In the genomic region with DNA sequence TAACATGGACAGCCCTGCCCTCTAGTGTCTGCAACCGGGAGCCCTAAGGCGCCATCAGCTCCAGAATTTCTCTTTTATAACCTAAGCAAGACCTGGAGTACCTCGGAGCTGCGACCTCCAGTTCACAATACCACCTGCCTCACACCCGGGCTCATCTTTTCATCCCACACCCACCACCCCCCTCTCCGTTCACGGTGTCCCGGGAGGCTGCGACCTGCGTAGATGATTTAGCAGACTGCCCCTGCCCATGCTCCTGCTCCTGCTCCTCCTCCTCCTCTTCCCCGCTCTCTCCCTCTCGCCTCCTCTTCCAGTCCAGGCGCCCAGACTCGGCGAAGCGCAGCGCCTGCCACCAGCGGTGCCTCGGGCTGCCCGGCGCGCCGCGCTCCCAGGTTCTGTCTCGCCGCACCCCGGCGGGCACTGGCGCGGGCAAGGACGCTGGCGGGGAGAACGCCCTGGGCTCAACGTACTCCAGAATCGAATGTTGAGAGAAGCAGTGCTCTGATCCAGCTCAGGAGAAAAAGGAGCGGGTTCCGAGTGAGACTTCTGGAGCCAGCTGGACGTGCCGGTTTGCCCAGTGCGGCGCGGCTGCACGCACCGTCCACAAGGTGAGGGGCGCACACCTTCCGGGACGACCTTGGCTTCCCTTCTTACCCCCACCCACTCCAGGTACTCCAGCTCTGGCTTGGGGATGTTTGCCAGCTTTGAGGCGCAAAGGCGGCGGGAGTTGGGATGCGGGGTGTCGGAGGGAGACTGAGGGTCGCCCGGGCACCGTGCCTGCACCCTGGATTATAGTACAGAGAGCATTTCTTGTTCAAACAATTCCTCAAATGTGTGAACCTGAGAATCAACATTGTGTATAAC, we compare ENCODE assay signal across 8 cellular contexts. TPM values are rescaled to one million over a fixed set of nuclear protein-coding genes. Genes with fewer than 3 reads are reported as not detected.
DNase-seq lines count a peak whose midpoint lies in the region; ATAC-seq and TF ChIP-seq lines count a peak whose summit lies in the region.

A gene with protein sequence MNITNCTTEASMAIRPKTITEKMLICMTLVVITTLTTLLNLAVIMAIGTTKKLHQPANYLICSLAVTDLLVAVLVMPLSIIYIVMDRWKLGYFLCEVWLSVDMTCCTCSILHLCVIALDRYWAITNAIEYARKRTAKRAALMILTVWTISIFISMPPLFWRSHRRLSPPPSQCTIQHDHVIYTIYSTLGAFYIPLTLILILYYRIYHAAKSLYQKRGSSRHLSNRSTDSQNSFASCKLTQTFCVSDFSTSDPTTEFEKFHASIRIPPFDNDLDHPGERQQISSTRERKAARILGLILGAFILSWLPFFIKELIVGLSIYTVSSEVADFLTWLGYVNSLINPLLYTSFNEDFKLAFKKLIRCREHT (plus strand): TSS at position 310 of the 861 bp plus-strand sequence. CDS start 77,807 bp downstream, outside the sequence.

- H2AFZ ChIP-seq in mammary epithelial cell (ENCODE audit: low read depth, low read length), result peak within 1 kb of the TSS; percentile 56

- dilution Hi-C loops in mammary epithelial cell (cut with HindIII; ENCODE audit: low sequenced_read_pairs), result no loop called here

- H3K27ac ChIP-seq in mammary epithelial cell (ENCODE audit: insufficient read depth, low read depth, low read length), result no peak within 1 kb of the TSS
- H3K27ac ChIP-seq in liver (ENCODE audit: low read depth in 1 of 2, low read length in 2 of 2), result no peak within 1 kb of the TSS
- peak within 1 kb of the TSS; percentile 4 to 64 (median 50) for H3K27ac ChIP-seq in thyroid gland

- peak; percentile 34 for DNase-seq in activated naive CD4-positive, alpha-beta T cell treated with anti-CD3 and anti-CD28 coated beads for 36 hours
- no peak for DNase-seq in activated naive CD4-positive, alpha-beta T cell (lab: John Stamatoyannopoulos, UW)
- DNase-seq in NCI-H524 (lab: John Stamatoyannopoulos, UW), result peak; percentile 75 to 79
- peak; percentile 23 for DNase-seq in mammary epithelial cell
- peak; percentile 86 to 89 for DNase-seq in thyroid gland
- no peak for DNase-seq in natural killer cell

- in situ Hi-C loops in mammary epithelial cell (cut with MboI; ENCODE audit: low sequenced_read_pairs in 2 of 2), result no loop called here

- H3K36me3 ChIP-seq in mammary epithelial cell (ENCODE audit: insufficient read depth, low read length) (no peaks in the 10 kb centered on the region), liver (ENCODE audit: control insufficient read depth in 4 of 4, insufficient read depth in 3 of 4, low read depth in 1 of 4, low read length in 3 of 4) (no peaks in the 10 kb centered on the region), thyroid gland (no peaks in the 10 kb centered on the region)

- H3K9me3 Mint-ChIP-seq in activated naive CD4-positive, alpha-beta T cell treated with anti-CD3 and anti-CD28 coated beads for 36 hours, result no peaks in the 10 kb centered on the region
- peaks cover 2% of the 10 kb centered on the region in 2 donors for H3K9me3 Mint-ChIP-seq in natural killer cell

- peaks cover 2% of the 10 kb centered on the region for H3K4me1 Mint-ChIP-seq in activated naive CD4-positive, alpha-beta T cell treated with anti-CD3 and anti-CD28 coated beads for 36 hours (ENCODE audit: low read depth)
- no peaks in the 10 kb centered on the region for H3K4me1 Mint-ChIP-seq in natural killer cell

- peak; percentile 63 to 76 for TF ChIP-seq RAD21 in liver (IDR thresholded peaks at IDR 0.05)

- no peaks in the 10 kb centered on the region for H4K20me1 ChIP-seq in mammary epithelial cell (ENCODE audit: insufficient read depth, low read length)

- no peaks in the 10 kb centered on the region for H3K79me2 ChIP-seq in mammary epithelial cell (ENCODE audit: insufficient read depth, low read length)

- peak; percentile 38 to 63 for TF ChIP-seq CTCF in mammary epithelial cell (conservative IDR thresholded peaks at IDR 0.05 in 1 of 2, IDR thresholded peaks at IDR 0.05 in 1 of 2; ENCODE audit: extremely low read depth in 1 of 2, insufficient read depth in 1 of 2, low read depth in 1 of 2, low read length in 2 of 2)
- TF ChIP-seq CTCF in liver (IDR thresholded peaks at IDR 0.05; ENCODE audit: low read depth, low read length, missing input control), result peak; percentile 53
- TF ChIP-seq CTCF in thyroid gland (IDR thresholded peaks at IDR 0.05), result peak in 5 of 6 experiments; percentile 14 to 83 (median 72)
- TF ChIP-seq CTCF in natural killer cell (IDR thresholded peaks at IDR 0.05), result no peak

- peak within 1 kb of the TSS; percentile 4 to 23 (median 8) for H3K4me3 ChIP-seq in mammary epithelial cell (replicated peaks in 1 of 3; ENCODE audit: insufficient read depth in 1 of 3, low read depth in 2 of 3, low read length in 3 of 3)
- peak within 1 kb of the TSS in 2 of 3 donors; percentile 31 to 46 for H3K4me3 ChIP-seq in liver (ENCODE audit: low read depth in 1 of 3, low read length in 3 of 3)
- peak within 1 kb of the TSS in 2 of 3 donors; percentile 6 to 33 for H3K4me3 ChIP-seq in thyroid gland (replicated peaks in 1 of 3)

- peak in 1 of 2 donors; percentile 31 for TF ChIP-seq POLR2A in thyroid gland (IDR thresholded peaks at IDR 0.05)

- BruUV-seq in mammary epithelial cell (replicated peaks; lab: Mats Ljungman, UMichigan), result no TSS peak

- no peaks in the 10 kb centered on the region for H3K36me3 Mint-ChIP-seq in activated naive CD4-positive, alpha-beta T cell treated with anti-CD3 and anti-CD28 coated beads for 36 hours (ENCODE audit: low read depth)
- H3K36me3 Mint-ChIP-seq in natural killer cell, result no peaks in the 10 kb centered on the region

- H3K27ac Mint-ChIP-seq in activated naive CD4-positive, alpha-beta T cell treated with anti-CD3 and anti-CD28 coated beads for 36 hours, result no peak within 1 kb of the TSS
- H3K27ac Mint-ChIP-seq in natural killer cell, result no peak within 1 kb of the TSS

- H3K9me3 ChIP-seq in mammary epithelial cell (replicated peaks; ENCODE audit: insufficient read depth, low read length), result no peaks in the 10 kb centered on the region
- H3K9me3 ChIP-seq in liver (ENCODE audit: control insufficient read depth in 4 of 4, low read length in 3 of 4), result peaks cover 0 to 3% (median 0%) of the 10 kb centered on the region in 4 donors
- no peaks in the 10 kb centered on the region for H3K9me3 ChIP-seq in thyroid gland

- ATAC-seq in HG02798 (IDR thresholded peaks at IDR 0.05; ENCODE audit: poor library complexity, unreplicated experiment) (peak; percentile 53), natural killer cell (no peak)

- 4% methylated on average over 44 of the region's 55 CpGs for WGBS in mammary epithelial cell (ENCODE audit: low coverage, missing lambda C conversion rate)
- WGBS in liver, result 3% methylated on average over 55 of the region's 55 CpGs
- WGBS in thyroid gland, 2 donors, result 0 to 1% methylated on average over 31 to 53 of the region's 55 CpGs

- H3K27me3 ChIP-seq in mammary epithelial cell (ENCODE audit: insufficient read depth, low read length), result peaks cover 23% of the 10 kb centered on the region
- peaks cover 0 to 3% (median under 1%) of the 10 kb centered on the region in 4 donors for H3K27me3 ChIP-seq in liver (ENCODE audit: control insufficient read depth in 4 of 4, insufficient read depth in 4 of 4, low read length in 3 of 4)
- H3K27me3 ChIP-seq in thyroid gland, result no peaks in the 10 kb centered on the region

- H3K27me3 Mint-ChIP-seq in activated naive CD4-positive, alpha-beta T cell treated with anti-CD3 and anti-CD28 coated beads for 36 hours (ENCODE audit: low read depth), result peaks cover 37% of the 10 kb centered on the region
- peaks cover 14 to 21% of the 10 kb centered on the region in 2 donors for H3K27me3 Mint-ChIP-seq in natural killer cell (ENCODE audit: low read depth in 2 of 2)

- H3K9ac ChIP-seq in mammary epithelial cell (ENCODE audit: insufficient read depth, low read length) (no peak within 1 kb of the TSS), liver (ENCODE audit: low read depth in 1 of 2, low read length in 2 of 2) (no peak within 1 kb of the TSS)

- peaks cover 6% of the 10 kb centered on the region for H3K4me1 ChIP-seq in mammary epithelial cell (ENCODE audit: insufficient read depth, low read length)
- H3K4me1 ChIP-seq in liver (ENCODE audit: control insufficient read depth in 4 of 4, insufficient read depth in 4 of 4, low read length in 3 of 4), result peaks cover 8 to 13% (median 10%) of the 10 kb centered on the region in 4 donors
- peaks cover 0 to 6% of the 10 kb centered on the region in 2 donors for H3K4me1 ChIP-seq in thyroid gland

- no peak within 1 kb of the TSS for H3K4me3 Mint-ChIP-seq in activated naive CD4-positive, alpha-beta T cell treated with anti-CD3 and anti-CD28 coated beads for 36 hours
- H3K4me3 Mint-ChIP-seq in natural killer cell, result no peak within 1 kb of the TSS

- peak within 1 kb of the TSS; percentile 69 for H3K4me2 ChIP-seq in mammary epithelial cell (ENCODE audit: insufficient read depth, low read depth, low read length)

- CTCF ChIA-PET in activated naive CD4-positive, alpha-beta T cell treated with anti-CD3 and anti-CD28 coated beads for 36 hours (lab: Charles Lee), result interaction anchor here (0.7 kb wide), 1 partner anchor 1018 kb away, joined by 3 read pairs; no protein-coding TSS in a partner anchor
- CTCF ChIA-PET in mammary epithelial cell (lab: Charles Lee; ENCODE audit: low non-redundant PET), result interaction anchor here (0.6 to 0.7 kb wide), 2 partner anchors 471 to 1173 kb away, joined by 3 read pairs; no protein-coding TSS in a partner anchor

- intact Hi-C loops in activated naive CD4-positive, alpha-beta T cell treated with anti-CD3 and anti-CD28 coated beads for 36 hours (cut with micrococcal nuclease), result loop anchor here (1.0 to 10.0 kb wide), 2 partner anchors 1014 to 1453 kb away; no protein-coding TSS in a partner anchor
- intact Hi-C loops in mammary epithelial cell (cut with micrococcal nuclease), result loop anchor here (1.0 to 10.0 kb wide), 3 partner anchors 83 to 1014 kb away; no protein-coding TSS in a partner anchor
- intact Hi-C loops in thyroid gland (cut with DNase I), result no loop called here
- intact Hi-C loops in natural killer cell (cut with micrococcal nuclease), result no loop called here

TF ChIP-seq in liver, 16 proteins besides CTCF, POLR2A, EP300 and RAD21 (continues in another document):
- TF ChIP-seq, protein P1, sequence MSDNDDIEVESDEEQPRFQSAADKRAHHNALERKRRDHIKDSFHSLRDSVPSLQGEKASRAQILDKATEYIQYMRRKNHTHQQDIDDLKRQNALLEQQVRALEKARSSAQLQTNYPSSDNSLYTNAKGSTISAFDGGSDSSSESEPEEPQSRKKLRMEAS (IDR thresholded peaks at IDR 0.05), result no peak

RNA-seq across cellular contexts. Expression of the gene that starts here (rescaled TPM):
- total RNA-seq in activated naive CD4-positive, alpha-beta T cell treated with anti-CD3 and anti-CD28 coated beads for 36 hours, result not detected
- total RNA-seq in mammary epithelial cell (not detected), liver (not detected), thyroid gland (1 to 10 TPM in 1 of 4 donors, under 1 TPM in 2, not detected in 1; 0.33 to 2.6 (median 0.49) TPM), natural killer cell (not detected)
- polyA plus RNA-seq in mammary epithelial cell (not detected), liver (not detected)
- polyA minus RNA-seq in mammary epithelial cell, result not detected

Comparison
In these comparisons a context has a peak if more than half of its experiments do, and no peak if none do; other contexts are left out.
1. Peak in DNase-seq in activated naive CD4-positive, alpha-beta T cell treated with anti-CD3 and anti-CD28 coated beads for 36 hours; RNA of the gene not detected or under 1 TPM.
2. Peak in DNase-seq, H3K4me3 ChIP-seq and H3K4me2 ChIP-seq in mammary epithelial cell; RNA of the gene not detected or under 1 TPM.
3. DNase-seq: peak in NCI-H524 (2 of 2) and thyroid gland (2 of 2); none in activated naive CD4-positive, alpha-beta T cell (0 of 4) and natural killer cell (single experiment).
4. H3K27ac ChIP-seq: peak in thyroid gland (3 of 3); none in mammary epithelial cell (single experiment) and liver (0 of 2).
5. intact Hi-C loops: an anchor here in activated naive CD4-positive, alpha-beta T cell treated with anti-CD3 and anti-CD28 coated beads for 36 hours (1.0 to 10.0 kb wide) and mammary epithelial cell (1.0 to 10.0 kb wide); none called in thyroid gland and natural killer cell.
6. Peak in every context shown above with its lines, with median percentiles within 50 percentile points of each other: H3K4me3 ChIP-seq.